Comparison of ENCODE assay signal across 1 cellular context in the genomic region with DNA sequence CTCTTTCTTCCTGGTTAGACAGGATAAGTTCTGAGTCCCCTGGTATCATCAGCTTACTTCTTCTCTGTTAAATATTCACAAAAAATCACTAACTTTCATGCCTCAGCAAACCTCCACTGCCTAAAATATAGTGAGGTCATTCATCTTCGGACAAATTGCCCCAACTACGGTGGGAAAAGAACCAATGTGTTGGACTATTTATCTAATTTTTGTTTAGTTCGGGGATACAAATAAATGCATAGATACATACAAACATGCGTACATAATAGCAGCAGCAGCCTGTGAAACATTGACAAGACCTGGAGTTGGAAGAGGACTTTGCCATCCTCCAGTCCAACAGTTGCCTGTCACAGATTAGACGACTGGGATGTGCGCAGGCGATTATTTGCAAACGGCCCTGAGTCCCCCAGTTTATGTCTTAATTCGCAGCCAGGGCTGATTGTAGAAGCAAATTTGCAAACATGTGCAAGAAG.
TF ChIP-seq lines count a peak whose summit lies in the region.

No MANE protein-coding gene starts in this region.

TF ChIP-seq in IMR-90, 13 proteins besides CTCF, POLR2A, EP300 and RAD21:
- TF ChIP-seq CHD1 (IDR thresholded peaks at IDR 0.05; ENCODE audit: low read depth, low read length) (no peak), CEBPB (IDR thresholded peaks at IDR 0.05; ENCODE audit: low read depth, low read length) (no peak), BHLHE40 (IDR thresholded peaks at IDR 0.05; ENCODE audit: low read depth, low read length) (no peak)
